ENCODE assay signal across 3 cellular contexts in genomic region chr20:60748086-60748485, GRCh38.
"Had no signal": no experiment of that assay in that cellular context is flagged by ENCODE, and none has a peak within 500 bp of the region (broad histone marks: within the 10 kb centered on the region; RNA-seq: fewer than 3 reads in every experiment).

No MANE protein-coding gene starts in this region.

- ATAC-seq: GM12878 had no signal

- DNase-seq: GDM1, GF-D8 had no signal
